Comparison of ENCODE assay signal across 1 cellular context in the genomic region with DNA sequence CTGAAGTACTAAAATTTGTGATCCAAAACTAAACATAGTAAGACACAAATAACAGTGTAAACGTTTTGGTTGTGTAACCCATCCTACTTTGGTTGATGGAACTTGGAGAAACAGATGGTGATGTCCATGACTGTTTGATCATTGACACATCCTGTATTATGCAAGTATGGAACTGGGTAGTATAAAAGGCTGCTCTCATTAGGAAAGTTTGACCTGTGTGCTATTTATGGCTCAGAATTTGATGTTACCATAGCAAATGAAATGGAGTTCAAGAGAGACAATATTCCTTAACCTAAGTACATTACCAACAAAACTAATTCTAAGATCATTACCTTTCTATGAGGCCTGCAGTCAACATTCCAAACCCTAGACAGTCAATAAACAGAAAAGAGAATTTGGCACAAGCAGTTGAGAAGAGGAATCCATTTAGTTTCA.
A peak's percentile ranks its signal among the peaks of the same experiment; 100 is the strongest.
TF ChIP-seq lines count a peak whose summit lies in the region.

No MANE protein-coding gene starts in this region.

TF ChIP-seq in HepG2, 621 proteins besides CTCF, POLR2A, EP300 and RAD21 (continued from another document and continues in another):
- TF ChIP-seq, protein P1, sequence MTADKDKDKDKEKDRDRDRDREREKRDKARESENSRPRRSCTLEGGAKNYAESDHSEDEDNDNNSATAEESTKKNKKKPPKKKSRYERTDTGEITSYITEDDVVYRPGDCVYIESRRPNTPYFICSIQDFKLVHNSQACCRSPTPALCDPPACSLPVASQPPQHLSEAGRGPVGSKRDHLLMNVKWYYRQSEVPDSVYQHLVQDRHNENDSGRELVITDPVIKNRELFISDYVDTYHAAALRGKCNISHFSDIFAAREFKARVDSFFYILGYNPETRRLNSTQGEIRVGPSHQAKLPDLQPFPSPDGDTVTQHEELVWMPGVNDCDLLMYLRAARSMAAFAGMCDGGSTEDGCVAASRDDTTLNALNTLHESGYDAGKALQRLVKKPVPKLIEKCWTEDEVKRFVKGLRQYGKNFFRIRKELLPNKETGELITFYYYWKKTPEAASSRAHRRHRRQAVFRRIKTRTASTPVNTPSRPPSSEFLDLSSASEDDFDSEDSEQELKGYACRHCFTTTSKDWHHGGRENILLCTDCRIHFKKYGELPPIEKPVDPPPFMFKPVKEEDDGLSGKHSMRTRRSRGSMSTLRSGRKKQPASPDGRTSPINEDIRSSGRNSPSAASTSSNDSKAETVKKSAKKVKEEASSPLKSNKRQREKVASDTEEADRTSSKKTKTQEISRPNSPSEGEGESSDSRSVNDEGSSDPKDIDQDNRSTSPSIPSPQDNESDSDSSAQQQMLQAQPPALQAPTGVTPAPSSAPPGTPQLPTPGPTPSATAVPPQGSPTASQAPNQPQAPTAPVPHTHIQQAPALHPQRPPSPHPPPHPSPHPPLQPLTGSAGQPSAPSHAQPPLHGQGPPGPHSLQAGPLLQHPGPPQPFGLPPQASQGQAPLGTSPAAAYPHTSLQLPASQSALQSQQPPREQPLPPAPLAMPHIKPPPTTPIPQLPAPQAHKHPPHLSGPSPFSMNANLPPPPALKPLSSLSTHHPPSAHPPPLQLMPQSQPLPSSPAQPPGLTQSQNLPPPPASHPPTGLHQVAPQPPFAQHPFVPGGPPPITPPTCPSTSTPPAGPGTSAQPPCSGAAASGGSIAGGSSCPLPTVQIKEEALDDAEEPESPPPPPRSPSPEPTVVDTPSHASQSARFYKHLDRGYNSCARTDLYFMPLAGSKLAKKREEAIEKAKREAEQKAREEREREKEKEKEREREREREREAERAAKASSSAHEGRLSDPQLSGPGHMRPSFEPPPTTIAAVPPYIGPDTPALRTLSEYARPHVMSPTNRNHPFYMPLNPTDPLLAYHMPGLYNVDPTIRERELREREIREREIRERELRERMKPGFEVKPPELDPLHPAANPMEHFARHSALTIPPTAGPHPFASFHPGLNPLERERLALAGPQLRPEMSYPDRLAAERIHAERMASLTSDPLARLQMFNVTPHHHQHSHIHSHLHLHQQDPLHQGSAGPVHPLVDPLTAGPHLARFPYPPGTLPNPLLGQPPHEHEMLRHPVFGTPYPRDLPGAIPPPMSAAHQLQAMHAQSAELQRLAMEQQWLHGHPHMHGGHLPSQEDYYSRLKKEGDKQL (CRISPR knock-in tag; IDR thresholded peaks at IDR 0.05; ENCODE audit: low read depth): peak; percentile 41; the same call in 1 of the 2 replicates
- no peak for TF ChIP-seq HNRNPL (IDR thresholded peaks at IDR 0.05; ENCODE audit: low read depth, low read length)
- TF ChIP-seq ETS1 (CRISPR knock-in tag; IDR thresholded peaks at IDR 0.05): no peak
- no peak for TF ChIP-seq PCBP1 (IDR thresholded peaks at IDR 0.05; ENCODE audit: borderline replicate concordance, low read depth, low read length)
- no peak for TF ChIP-seq ATF3 (CRISPR knock-in tag; IDR thresholded peaks at IDR 0.05)
- no peak for TF ChIP-seq PBX2 (CRISPR knock-in tag; IDR thresholded peaks at IDR 0.05)
- no peak for TF ChIP-seq FOXK2 (IDR thresholded peaks at IDR 0.05)
- TF ChIP-seq IRX3 (CRISPR knock-in tag; IDR thresholded peaks at IDR 0.05; ENCODE audit: borderline replicate concordance, low read depth): no peak
- no peak for TF ChIP-seq ZNF75D (CRISPR knock-in tag; IDR thresholded peaks at IDR 0.05; ENCODE audit: borderline replicate concordance)
- no peak for TF ChIP-seq BHLHE40 (IDR thresholded peaks at IDR 0.05; ENCODE audit: low read length)
- peak; percentile 75 for TF ChIP-seq GATAD2A (CRISPR knock-in tag; IDR thresholded peaks at IDR 0.05)
- TF ChIP-seq GPN1 (CRISPR knock-in tag; IDR thresholded peaks at IDR 0.05; ENCODE audit: borderline replicate concordance): no peak
- TF ChIP-seq, protein P2, sequence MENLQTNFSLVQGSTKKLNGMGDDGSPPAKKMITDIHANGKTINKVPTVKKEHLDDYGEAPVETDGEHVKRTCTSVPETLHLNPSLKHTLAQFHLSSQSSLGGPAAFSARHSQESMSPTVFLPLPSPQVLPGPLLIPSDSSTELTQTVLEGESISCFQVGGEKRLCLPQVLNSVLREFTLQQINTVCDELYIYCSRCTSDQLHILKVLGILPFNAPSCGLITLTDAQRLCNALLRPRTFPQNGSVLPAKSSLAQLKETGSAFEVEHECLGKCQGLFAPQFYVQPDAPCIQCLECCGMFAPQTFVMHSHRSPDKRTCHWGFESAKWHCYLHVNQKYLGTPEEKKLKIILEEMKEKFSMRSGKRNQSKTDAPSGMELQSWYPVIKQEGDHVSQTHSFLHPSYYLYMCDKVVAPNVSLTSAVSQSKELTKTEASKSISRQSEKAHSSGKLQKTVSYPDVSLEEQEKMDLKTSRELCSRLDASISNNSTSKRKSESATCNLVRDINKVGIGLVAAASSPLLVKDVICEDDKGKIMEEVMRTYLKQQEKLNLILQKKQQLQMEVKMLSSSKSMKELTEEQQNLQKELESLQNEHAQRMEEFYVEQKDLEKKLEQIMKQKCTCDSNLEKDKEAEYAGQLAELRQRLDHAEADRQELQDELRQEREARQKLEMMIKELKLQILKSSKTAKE (CRISPR knock-in tag; IDR thresholded peaks at IDR 0.05; ENCODE audit: borderline replicate concordance): no peak
- no peak for TF ChIP-seq ZBTB38 (CRISPR knock-in tag; IDR thresholded peaks at IDR 0.05)
- TF ChIP-seq, protein P3, sequence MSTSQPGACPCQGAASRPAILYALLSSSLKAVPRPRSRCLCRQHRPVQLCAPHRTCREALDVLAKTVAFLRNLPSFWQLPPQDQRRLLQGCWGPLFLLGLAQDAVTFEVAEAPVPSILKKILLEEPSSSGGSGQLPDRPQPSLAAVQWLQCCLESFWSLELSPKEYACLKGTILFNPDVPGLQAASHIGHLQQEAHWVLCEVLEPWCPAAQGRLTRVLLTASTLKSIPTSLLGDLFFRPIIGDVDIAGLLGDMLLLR (CRISPR knock-in tag; IDR thresholded peaks at IDR 0.05): no peak
- peak; percentile 89 for TF ChIP-seq CEBPG (CRISPR knock-in tag; IDR thresholded peaks at IDR 0.05)
- no peak for TF ChIP-seq SIX4 (CRISPR knock-in tag; IDR thresholded peaks at IDR 0.05)
- TF ChIP-seq, protein P4, sequence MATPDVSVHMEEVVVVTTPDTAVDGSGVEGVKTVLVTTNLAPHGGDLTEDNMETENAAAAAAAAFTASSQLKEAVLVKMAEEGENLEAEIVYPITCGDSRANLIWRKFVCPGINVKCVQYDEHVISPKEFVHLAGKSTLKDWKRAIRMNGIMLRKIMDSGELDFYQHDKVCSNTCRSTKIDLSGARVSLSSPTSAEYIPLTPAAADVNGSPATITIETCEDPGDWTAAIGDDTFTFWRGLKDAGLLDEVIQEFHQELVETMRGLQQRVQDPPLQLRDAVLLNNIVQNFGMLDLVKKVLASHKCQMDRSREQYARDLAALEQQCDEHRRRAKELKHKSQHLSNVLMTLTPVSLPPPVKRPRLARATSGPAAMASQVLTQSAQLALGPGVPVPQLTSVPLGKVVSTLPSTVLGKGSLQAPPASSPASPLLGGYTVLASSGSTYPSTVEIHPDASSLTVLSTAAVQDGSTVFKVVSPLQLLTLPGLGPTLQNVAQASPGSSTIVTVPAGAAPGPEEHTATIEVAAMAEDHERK (CRISPR knock-in tag; IDR thresholded peaks at IDR 0.05; ENCODE audit: low read depth): no peak
- TF ChIP-seq NR3C1 (CRISPR knock-in tag; IDR thresholded peaks at IDR 0.05): no peak
- TF ChIP-seq MATR3 (CRISPR knock-in tag; IDR thresholded peaks at IDR 0.05): no peak
- TF ChIP-seq TCF7 (IDR thresholded peaks at IDR 0.05; ENCODE audit: low read depth): peak; percentile 63
- TF ChIP-seq CREB3 (CRISPR knock-in tag; IDR thresholded peaks at IDR 0.05): no peak
- TF ChIP-seq ZNF678 (CRISPR knock-in tag; IDR thresholded peaks at IDR 0.05): no peak
- no peak for TF ChIP-seq HCFC1 (IDR thresholded peaks at IDR 0.05; ENCODE audit: low read depth, low read length)
- no peak for TF ChIP-seq SMAD1 (CRISPR knock-in tag; IDR thresholded peaks at IDR 0.05; ENCODE audit: borderline replicate concordance, low read depth)
- no peak for TF ChIP-seq ZEB1 (IDR thresholded peaks at IDR 0.05; ENCODE audit: insufficient replicate concordance, low read depth)
- no peak for TF ChIP-seq BORCS8-MEF2B (CRISPR knock-in tag; IDR thresholded peaks at IDR 0.05)
- TF ChIP-seq, protein P5, sequence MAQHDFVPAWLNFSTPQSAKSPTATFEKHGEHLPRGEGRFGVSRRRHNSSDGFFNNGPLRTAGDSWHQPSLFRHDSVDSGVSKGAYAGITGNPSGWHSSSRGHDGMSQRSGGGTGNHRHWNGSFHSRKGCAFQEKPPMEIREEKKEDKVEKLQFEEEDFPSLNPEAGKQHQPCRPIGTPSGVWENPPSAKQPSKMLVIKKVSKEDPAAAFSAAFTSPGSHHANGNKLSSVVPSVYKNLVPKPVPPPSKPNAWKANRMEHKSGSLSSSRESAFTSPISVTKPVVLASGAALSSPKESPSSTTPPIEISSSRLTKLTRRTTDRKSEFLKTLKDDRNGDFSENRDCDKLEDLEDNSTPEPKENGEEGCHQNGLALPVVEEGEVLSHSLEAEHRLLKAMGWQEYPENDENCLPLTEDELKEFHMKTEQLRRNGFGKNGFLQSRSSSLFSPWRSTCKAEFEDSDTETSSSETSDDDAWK (CRISPR knock-in tag; IDR thresholded peaks at IDR 0.05): no peak
- TF ChIP-seq FLYWCH1 (CRISPR knock-in tag; IDR thresholded peaks at IDR 0.05): no peak
- no peak for TF ChIP-seq TSC22D2 (CRISPR knock-in tag; IDR thresholded peaks at IDR 0.05; ENCODE audit: borderline replicate concordance)
- TF ChIP-seq, protein P6, sequence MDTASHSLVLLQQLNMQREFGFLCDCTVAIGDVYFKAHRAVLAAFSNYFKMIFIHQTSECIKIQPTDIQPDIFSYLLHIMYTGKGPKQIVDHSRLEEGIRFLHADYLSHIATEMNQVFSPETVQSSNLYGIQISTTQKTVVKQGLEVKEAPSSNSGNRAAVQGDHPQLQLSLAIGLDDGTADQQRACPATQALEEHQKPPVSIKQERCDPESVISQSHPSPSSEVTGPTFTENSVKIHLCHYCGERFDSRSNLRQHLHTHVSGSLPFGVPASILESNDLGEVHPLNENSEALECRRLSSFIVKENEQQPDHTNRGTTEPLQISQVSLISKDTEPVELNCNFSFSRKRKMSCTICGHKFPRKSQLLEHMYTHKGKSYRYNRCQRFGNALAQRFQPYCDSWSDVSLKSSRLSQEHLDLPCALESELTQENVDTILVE (CRISPR knock-in tag; IDR thresholded peaks at IDR 0.05): no peak
- no peak for TF ChIP-seq ZNF850 (CRISPR knock-in tag; conservative IDR thresholded peaks at IDR 0.05)
- TF ChIP-seq, protein P7, sequence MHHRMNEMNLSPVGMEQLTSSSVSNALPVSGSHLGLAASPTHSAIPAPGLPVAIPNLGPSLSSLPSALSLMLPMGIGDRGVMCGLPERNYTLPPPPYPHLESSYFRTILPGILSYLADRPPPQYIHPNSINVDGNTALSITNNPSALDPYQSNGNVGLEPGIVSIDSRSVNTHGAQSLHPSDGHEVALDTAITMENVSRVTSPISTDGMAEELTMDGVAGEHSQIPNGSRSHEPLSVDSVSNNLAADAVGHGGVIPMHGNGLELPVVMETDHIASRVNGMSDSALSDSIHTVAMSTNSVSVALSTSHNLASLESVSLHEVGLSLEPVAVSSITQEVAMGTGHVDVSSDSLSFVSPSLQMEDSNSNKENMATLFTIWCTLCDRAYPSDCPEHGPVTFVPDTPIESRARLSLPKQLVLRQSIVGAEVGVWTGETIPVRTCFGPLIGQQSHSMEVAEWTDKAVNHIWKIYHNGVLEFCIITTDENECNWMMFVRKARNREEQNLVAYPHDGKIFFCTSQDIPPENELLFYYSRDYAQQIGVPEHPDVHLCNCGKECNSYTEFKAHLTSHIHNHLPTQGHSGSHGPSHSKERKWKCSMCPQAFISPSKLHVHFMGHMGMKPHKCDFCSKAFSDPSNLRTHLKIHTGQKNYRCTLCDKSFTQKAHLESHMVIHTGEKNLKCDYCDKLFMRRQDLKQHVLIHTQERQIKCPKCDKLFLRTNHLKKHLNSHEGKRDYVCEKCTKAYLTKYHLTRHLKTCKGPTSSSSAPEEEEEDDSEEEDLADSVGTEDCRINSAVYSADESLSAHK (CRISPR knock-in tag; IDR thresholded peaks at IDR 0.05; ENCODE audit: borderline replicate concordance): no peak
- TF ChIP-seq PAF1 (CRISPR knock-in tag; IDR thresholded peaks at IDR 0.05): no peak
- TF ChIP-seq SALL2 (CRISPR knock-in tag; IDR thresholded peaks at IDR 0.05): no peak
- TF ChIP-seq STAT6 (CRISPR knock-in tag; IDR thresholded peaks at IDR 0.05; ENCODE audit: borderline replicate concordance): no peak
